Comparison of ENCODE assay signal across 1 cellular context in the genomic region with DNA sequence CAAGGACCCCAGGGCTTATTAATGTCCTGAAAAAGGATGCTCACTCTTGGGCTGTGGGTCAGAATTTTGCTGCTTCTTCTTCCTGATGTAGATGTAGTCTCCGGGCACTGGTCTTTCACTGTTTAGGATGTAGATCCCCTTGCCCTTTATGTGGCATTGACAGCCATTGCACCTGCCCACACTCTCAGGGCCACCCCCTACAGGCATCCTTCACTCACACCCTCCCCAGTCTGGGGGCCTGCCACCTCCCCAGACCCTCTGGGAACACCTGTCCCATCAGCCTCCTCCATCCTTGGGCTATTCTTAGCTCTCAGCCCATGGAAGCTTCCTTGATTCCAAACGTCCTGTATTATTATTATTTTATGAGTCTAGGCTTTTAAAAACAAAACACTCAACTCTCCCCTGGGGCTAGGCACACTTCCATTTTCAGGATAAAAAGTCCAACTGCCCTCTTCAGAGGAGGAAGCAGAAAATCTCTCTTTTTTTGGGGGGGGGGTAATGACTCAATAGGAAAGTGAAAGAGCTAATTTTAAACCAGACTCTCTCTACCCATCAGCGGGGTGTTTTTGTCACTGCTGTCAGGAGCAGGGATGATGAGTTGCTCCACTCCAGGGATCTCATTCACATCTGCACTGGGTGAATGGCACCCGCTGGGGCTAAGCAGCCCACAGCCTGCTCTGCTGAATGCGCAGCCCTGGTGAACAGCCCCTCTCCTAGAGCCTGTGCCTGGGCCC.
TF ChIP-seq lines count a peak whose summit lies in the region.

No MANE protein-coding gene starts in this region.

TF ChIP-seq in GM12878, 131 proteins besides CTCF, POLR2A, EP300 and RAD21 (continues in another document):
- TF ChIP-seq YY1 (IDR thresholded peaks at IDR 0.05; ENCODE audit: low read depth, low read length): 0 out of 2 replicates have a peak, but pooled peaks have one; percentile 10
- no peak for TF ChIP-seq MYC (IDR thresholded peaks at IDR 0.05; ENCODE audit: insufficient read depth, insufficient read length, insufficient replicate concordance, low read length, severe bottlenecking)
- TF ChIP-seq ASH2L (IDR thresholded peaks at IDR 0.05; ENCODE audit: borderline replicate concordance, low read depth): no peak
- TF ChIP-seq, protein P1, sequence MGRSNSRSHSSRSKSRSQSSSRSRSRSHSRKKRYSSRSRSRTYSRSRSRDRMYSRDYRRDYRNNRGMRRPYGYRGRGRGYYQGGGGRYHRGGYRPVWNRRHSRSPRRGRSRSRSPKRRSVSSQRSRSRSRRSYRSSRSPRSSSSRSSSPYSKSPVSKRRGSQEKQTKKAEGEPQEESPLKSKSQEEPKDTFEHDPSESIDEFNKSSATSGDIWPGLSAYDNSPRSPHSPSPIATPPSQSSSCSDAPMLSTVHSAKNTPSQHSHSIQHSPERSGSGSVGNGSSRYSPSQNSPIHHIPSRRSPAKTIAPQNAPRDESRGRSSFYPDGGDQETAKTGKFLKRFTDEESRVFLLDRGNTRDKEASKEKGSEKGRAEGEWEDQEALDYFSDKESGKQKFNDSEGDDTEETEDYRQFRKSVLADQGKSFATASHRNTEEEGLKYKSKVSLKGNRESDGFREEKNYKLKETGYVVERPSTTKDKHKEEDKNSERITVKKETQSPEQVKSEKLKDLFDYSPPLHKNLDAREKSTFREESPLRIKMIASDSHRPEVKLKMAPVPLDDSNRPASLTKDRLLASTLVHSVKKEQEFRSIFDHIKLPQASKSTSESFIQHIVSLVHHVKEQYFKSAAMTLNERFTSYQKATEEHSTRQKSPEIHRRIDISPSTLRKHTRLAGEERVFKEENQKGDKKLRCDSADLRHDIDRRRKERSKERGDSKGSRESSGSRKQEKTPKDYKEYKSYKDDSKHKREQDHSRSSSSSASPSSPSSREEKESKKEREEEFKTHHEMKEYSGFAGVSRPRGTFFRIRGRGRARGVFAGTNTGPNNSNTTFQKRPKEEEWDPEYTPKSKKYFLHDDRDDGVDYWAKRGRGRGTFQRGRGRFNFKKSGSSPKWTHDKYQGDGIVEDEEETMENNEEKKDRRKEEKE (IDR thresholded peaks at IDR 0.05): no peak
- 0 out of 2 replicates have a peak, but pooled peaks have one; percentile 35 for TF ChIP-seq TARDBP (IDR thresholded peaks at IDR 0.05; ENCODE audit: borderline replicate concordance)
- no peak for TF ChIP-seq HDAC6 (IDR thresholded peaks at IDR 0.05; ENCODE audit: unreplicated experiment)
- peak; percentile 92 for TF ChIP-seq JUND (IDR thresholded peaks at IDR 0.05; ENCODE audit: low read depth, low read length)
- peak; percentile 86 for TF ChIP-seq DPF2 (IDR thresholded peaks at IDR 0.05)
- peak; percentile 93 to 95 for TF ChIP-seq IKZF2 (IDR thresholded peaks at IDR 0.05)
- no peak for TF ChIP-seq EGR1 (IDR thresholded peaks at IDR 0.05; ENCODE audit: borderline replicate concordance in 1 of 2, low read depth in 2 of 2, low read length in 2 of 2)
- peak in 1 of 2 experiments; percentile 13; a peak in 1 of 4 replicates for TF ChIP-seq BHLHE40 (IDR thresholded peaks at IDR 0.05; ENCODE audit: borderline replicate concordance in 1 of 2, low read depth in 2 of 2, low read length in 1 of 2)
- TF ChIP-seq HDAC2 (IDR thresholded peaks at IDR 0.05): no peak; the same call in 1 of the 2 replicates
- no peak for TF ChIP-seq KAT2A (conservative IDR thresholded peaks at IDR 0.05; ENCODE audit: control insufficient read depth, low read depth, low read length)
- no peak for TF ChIP-seq ZNF24 (IDR thresholded peaks at IDR 0.05)
- TF ChIP-seq, protein P2, sequence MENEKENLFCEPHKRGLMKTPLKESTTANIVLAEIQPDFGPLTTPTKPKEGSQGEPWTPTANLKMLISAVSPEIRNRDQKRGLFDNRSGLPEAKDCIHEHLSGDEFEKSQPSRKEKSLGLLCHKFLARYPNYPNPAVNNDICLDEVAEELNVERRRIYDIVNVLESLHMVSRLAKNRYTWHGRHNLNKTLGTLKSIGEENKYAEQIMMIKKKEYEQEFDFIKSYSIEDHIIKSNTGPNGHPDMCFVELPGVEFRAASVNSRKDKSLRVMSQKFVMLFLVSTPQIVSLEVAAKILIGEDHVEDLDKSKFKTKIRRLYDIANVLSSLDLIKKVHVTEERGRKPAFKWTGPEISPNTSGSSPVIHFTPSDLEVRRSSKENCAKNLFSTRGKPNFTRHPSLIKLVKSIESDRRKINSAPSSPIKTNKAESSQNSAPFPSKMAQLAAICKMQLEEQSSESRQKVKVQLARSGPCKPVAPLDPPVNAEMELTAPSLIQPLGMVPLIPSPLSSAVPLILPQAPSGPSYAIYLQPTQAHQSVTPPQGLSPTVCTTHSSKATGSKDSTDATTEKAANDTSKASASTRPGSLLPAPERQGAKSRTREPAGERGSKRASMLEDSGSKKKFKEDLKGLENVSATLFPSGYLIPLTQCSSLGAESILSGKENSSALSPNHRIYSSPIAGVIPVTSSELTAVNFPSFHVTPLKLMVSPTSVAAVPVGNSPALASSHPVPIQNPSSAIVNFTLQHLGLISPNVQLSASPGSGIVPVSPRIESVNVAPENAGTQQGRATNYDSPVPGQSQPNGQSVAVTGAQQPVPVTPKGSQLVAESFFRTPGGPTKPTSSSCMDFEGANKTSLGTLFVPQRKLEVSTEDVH (IDR thresholded peaks at IDR 0.05; ENCODE audit: low read depth, partially characterized antibody): no peak
- TF ChIP-seq NRF1 (conservative IDR thresholded peaks at IDR 0.05; ENCODE audit: low read depth, low read length): no peak
- TF ChIP-seq EED (IDR thresholded peaks at IDR 0.05; ENCODE audit: low read depth): peak; percentile 93
- TF ChIP-seq, protein P3, sequence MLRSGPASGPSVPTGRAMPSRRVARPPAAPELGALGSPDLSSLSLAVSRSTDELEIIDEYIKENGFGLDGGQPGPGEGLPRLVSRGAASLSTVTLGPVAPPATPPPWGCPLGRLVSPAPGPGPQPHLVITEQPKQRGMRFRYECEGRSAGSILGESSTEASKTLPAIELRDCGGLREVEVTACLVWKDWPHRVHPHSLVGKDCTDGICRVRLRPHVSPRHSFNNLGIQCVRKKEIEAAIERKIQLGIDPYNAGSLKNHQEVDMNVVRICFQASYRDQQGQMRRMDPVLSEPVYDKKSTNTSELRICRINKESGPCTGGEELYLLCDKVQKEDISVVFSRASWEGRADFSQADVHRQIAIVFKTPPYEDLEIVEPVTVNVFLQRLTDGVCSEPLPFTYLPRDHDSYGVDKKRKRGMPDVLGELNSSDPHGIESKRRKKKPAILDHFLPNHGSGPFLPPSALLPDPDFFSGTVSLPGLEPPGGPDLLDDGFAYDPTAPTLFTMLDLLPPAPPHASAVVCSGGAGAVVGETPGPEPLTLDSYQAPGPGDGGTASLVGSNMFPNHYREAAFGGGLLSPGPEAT (IDR thresholded peaks at IDR 0.05; ENCODE audit: low read depth): peak; percentile 80
- TF ChIP-seq MTA3 (IDR thresholded peaks at IDR 0.05; ENCODE audit: borderline replicate concordance, low read length): peak; percentile 73; the same call in 1 of the 2 replicates
- no peak for TF ChIP-seq KLF5 (IDR thresholded peaks at IDR 0.05; ENCODE audit: partially characterized antibody)
- peak; percentile 95 for TF ChIP-seq JUNB (IDR thresholded peaks at IDR 0.05)
- 0 out of 2 replicates have a peak, but pooled peaks have one; percentile 45 for TF ChIP-seq TAF1 (IDR thresholded peaks at IDR 0.05; ENCODE audit: borderline replicate concordance, low read depth, low read length)
- TF ChIP-seq CREM (IDR thresholded peaks at IDR 0.05; ENCODE audit: low read depth): peak; percentile 60; the same call in 1 of the 2 replicates
- TF ChIP-seq RUNX3 (IDR thresholded peaks at IDR 0.05; ENCODE audit: low read length): peak; percentile 78
- TF ChIP-seq, protein P4, sequence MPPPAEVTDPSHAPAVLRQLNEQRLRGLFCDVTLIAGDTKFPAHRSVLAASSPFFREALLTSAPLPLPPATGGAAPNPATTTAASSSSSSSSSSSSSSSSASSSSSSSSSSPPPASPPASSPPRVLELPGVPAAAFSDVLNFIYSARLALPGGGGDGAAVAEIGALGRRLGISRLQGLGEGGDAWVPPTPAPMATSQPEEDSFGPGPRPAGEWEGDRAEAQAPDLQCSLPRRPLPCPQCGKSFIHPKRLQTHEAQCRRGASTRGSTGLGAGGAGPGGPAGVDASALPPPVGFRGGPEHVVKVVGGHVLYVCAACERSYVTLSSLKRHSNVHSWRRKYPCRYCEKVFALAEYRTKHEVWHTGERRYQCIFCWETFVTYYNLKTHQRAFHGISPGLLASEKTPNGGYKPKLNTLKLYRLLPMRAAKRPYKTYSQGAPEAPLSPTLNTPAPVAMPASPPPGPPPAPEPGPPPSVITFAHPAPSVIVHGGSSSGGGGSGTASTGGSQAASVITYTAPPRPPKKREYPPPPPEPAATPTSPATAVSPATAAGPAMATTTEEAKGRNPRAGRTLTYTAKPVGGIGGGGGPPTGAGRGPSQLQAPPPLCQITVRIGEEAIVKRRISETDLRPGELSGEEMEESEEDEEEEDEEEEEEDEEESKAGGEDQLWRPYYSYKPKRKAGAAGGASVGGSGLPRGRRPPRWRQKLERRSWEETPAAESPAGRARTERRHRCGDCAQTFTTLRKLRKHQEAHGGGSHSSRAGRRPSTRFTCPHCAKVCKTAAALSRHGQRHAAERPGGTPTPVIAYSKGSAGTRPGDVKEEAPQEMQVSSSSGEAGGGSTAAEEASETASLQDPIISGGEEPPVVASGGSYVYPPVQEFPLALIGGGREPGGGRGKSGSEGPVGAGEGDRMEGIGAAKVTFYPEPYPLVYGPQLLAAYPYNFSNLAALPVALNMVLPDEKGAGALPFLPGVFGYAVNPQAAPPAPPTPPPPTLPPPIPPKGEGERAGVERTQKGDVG (CRISPR knock-in tag; IDR thresholded peaks at IDR 0.05): no peak
- peak; percentile 50; the same call in 1 of the 2 replicates for TF ChIP-seq FOXM1 (IDR thresholded peaks at IDR 0.05; ENCODE audit: low read depth, low read length)
- TF ChIP-seq FOXK2 (IDR thresholded peaks at IDR 0.05): no peak
- TF ChIP-seq, protein P5, sequence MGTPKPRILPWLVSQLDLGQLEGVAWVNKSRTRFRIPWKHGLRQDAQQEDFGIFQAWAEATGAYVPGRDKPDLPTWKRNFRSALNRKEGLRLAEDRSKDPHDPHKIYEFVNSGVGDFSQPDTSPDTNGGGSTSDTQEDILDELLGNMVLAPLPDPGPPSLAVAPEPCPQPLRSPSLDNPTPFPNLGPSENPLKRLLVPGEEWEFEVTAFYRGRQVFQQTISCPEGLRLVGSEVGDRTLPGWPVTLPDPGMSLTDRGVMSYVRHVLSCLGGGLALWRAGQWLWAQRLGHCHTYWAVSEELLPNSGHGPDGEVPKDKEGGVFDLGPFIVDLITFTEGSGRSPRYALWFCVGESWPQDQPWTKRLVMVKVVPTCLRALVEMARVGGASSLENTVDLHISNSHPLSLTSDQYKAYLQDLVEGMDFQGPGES (IDR thresholded peaks at IDR 0.05): no peak
- TF ChIP-seq, protein P6, sequence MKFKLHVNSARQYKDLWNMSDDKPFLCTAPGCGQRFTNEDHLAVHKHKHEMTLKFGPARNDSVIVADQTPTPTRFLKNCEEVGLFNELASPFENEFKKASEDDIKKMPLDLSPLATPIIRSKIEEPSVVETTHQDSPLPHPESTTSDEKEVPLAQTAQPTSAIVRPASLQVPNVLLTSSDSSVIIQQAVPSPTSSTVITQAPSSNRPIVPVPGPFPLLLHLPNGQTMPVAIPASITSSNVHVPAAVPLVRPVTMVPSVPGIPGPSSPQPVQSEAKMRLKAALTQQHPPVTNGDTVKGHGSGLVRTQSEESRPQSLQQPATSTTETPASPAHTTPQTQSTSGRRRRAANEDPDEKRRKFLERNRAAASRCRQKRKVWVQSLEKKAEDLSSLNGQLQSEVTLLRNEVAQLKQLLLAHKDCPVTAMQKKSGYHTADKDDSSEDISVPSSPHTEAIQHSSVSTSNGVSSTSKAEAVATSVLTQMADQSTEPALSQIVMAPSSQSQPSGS (IDR thresholded peaks at IDR 0.05; ENCODE audit: low read length): peak; percentile 64; the same call in 1 of the 2 replicates
- peak; percentile 53 for TF ChIP-seq CREB1 (IDR thresholded peaks at IDR 0.05; ENCODE audit: low read depth)
- TF ChIP-seq, protein P7, sequence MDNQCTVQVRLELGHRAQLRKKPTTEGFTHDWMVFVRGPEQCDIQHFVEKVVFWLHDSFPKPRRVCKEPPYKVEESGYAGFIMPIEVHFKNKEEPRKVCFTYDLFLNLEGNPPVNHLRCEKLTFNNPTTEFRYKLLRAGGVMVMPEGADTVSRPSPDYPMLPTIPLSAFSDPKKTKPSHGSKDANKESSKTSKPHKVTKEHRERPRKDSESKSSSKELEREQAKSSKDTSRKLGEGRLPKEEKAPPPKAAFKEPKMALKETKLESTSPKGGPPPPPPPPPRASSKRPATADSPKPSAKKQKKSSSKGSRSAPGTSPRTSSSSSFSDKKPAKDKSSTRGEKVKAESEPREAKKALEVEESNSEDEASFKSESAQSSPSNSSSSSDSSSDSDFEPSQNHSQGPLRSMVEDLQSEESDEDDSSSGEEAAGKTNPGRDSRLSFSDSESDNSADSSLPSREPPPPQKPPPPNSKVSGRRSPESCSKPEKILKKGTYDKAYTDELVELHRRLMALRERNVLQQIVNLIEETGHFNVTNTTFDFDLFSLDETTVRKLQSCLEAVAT (IDR thresholded peaks at IDR 0.05): peak; percentile 91
- TF ChIP-seq POU2F2 (IDR thresholded peaks at IDR 0.05; ENCODE audit: borderline replicate concordance, low read depth, low read length): peak; percentile 35; the same call in 1 of the 3 replicates
- TF ChIP-seq BCL11A (IDR thresholded peaks at IDR 0.05; ENCODE audit: low read depth, low read length): peak; percentile 65
- TF ChIP-seq, protein P8, sequence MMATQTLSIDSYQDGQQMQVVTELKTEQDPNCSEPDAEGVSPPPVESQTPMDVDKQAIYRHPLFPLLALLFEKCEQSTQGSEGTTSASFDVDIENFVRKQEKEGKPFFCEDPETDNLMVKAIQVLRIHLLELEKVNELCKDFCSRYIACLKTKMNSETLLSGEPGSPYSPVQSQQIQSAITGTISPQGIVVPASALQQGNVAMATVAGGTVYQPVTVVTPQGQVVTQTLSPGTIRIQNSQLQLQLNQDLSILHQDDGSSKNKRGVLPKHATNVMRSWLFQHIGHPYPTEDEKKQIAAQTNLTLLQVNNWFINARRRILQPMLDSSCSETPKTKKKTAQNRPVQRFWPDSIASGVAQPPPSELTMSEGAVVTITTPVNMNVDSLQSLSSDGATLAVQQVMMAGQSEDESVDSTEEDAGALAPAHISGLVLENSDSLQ (IDR thresholded peaks at IDR 0.05): peak; percentile 91
- TF ChIP-seq ATF7 (IDR thresholded peaks at IDR 0.05; ENCODE audit: low read depth): peak; percentile 68; the same call in 1 of the 2 replicates
- TF ChIP-seq IRF4 (IDR thresholded peaks at IDR 0.05; ENCODE audit: low read depth, low read length): peak; percentile 82; the same call in 1 of the 2 replicates
- TF ChIP-seq RBBP5 (conservative IDR thresholded peaks at IDR 0.05): no peak
- TF ChIP-seq NFIC (IDR thresholded peaks at IDR 0.05; ENCODE audit: low read depth, low read length): peak; percentile 88
- no peak for TF ChIP-seq SP1 (IDR thresholded peaks at IDR 0.05; ENCODE audit: low read depth, low read length)
- 0 out of 2 replicates have a peak, but pooled peaks have one; percentile 58 for TF ChIP-seq CBX5 (IDR thresholded peaks at IDR 0.05; ENCODE audit: low read depth)
- no peak for TF ChIP-seq CEBPB (IDR thresholded peaks at IDR 0.05; ENCODE audit: borderline replicate concordance in 1 of 2, low read depth in 2 of 2, low read length in 2 of 2)
- TF ChIP-seq PAX5 (IDR thresholded peaks at IDR 0.05; ENCODE audit: borderline replicate concordance, low read depth, low read length): peak; percentile 39; the same call in 1 of the 2 replicates
- no peak for TF ChIP-seq PAX8 (IDR thresholded peaks at IDR 0.05)
- TF ChIP-seq GATAD2B (conservative IDR thresholded peaks at IDR 0.05; ENCODE audit: low read depth): peak; percentile 33; the same call in 1 of the 2 replicates
- no peak for TF ChIP-seq SREBF2 (IDR thresholded peaks at IDR 0.05; ENCODE audit: low read length)
- peak in 1 of 2 experiments; percentile 67; a peak in 1 of 4 replicates for TF ChIP-seq SRF (IDR thresholded peaks at IDR 0.05; ENCODE audit: low read depth in 2 of 2, low read length in 2 of 2)
- peak; percentile 98 for TF ChIP-seq MEF2A (IDR thresholded peaks at IDR 0.05; ENCODE audit: insufficient read depth, low read depth, low read length)
